Comparison of ENCODE assay signal across 1 cellular context in genomic region chr1:30129001-30129408, GRCh38.
A peak's percentile ranks its signal among the peaks of the same experiment; 100 is the strongest.
TF ChIP-seq lines count a peak whose summit lies in the region.

No MANE protein-coding gene starts in this region.

TF ChIP-seq in K562, 482 proteins besides CTCF, POLR2A, EP300 and RAD21 (continued from another document and continues in another):
- no peak for TF ChIP-seq ZNF551 (CRISPR knock-in tag; IDR thresholded peaks at IDR 0.05)
- TF ChIP-seq ESRRA (IDR thresholded peaks at IDR 0.05; ENCODE audit: borderline replicate concordance, low read depth): 0 out of 2 replicates have a peak, but pooled peaks have one; percentile 20
- TF ChIP-seq MTA2 (IDR thresholded peaks at IDR 0.05; ENCODE audit: low read depth): peak; percentile 94
- TF ChIP-seq ZNF3 (CRISPR knock-in tag; IDR thresholded peaks at IDR 0.05): no peak
- no peak for TF ChIP-seq ATF6 (CRISPR knock-in tag; IDR thresholded peaks at IDR 0.05)
- TF ChIP-seq ZBTB33 (CRISPR knock-in tag; IDR thresholded peaks at IDR 0.05): no peak
- TF ChIP-seq, protein P1, sequence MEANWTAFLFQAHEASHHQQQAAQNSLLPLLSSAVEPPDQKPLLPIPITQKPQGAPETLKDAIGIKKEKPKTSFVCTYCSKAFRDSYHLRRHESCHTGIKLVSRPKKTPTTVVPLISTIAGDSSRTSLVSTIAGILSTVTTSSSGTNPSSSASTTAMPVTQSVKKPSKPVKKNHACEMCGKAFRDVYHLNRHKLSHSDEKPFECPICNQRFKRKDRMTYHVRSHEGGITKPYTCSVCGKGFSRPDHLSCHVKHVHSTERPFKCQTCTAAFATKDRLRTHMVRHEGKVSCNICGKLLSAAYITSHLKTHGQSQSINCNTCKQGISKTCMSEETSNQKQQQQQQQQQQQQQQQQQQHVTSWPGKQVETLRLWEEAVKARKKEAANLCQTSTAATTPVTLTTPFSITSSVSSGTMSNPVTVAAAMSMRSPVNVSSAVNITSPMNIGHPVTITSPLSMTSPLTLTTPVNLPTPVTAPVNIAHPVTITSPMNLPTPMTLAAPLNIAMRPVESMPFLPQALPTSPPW (CRISPR knock-in tag; IDR thresholded peaks at IDR 0.05): peak; percentile 83
- no peak for TF ChIP-seq KAT7 (CRISPR knock-in tag; IDR thresholded peaks at IDR 0.05; ENCODE audit: borderline replicate concordance)
- peak; percentile 72; the same call in 1 of the 2 replicates for TF ChIP-seq ZNF395 (CRISPR knock-in tag; IDR thresholded peaks at IDR 0.05)
- TF ChIP-seq CBX3 (IDR thresholded peaks at IDR 0.05; ENCODE audit: borderline replicate concordance in 1 of 2, low read length in 2 of 2): no peak
- no peak for TF ChIP-seq ZNF589 (CRISPR knock-in tag; IDR thresholded peaks at IDR 0.05; ENCODE audit: low read depth)
- no peak for TF ChIP-seq EZH2 (IDR thresholded peaks at IDR 0.05; ENCODE audit: borderline replicate concordance, low read depth, low read length)
- TF ChIP-seq NCOA6 (IDR thresholded peaks at IDR 0.05): no peak
- TF ChIP-seq BCOR (IDR thresholded peaks at IDR 0.05): peak; percentile 75; the same call in 1 of the 2 replicates
- no peak for TF ChIP-seq RBBP5 (IDR thresholded peaks at IDR 0.05; ENCODE audit: borderline replicate concordance, insufficient read depth, low read length, poor library complexity, severe bottlenecking)
- no peak for TF ChIP-seq HCFC1 (IDR thresholded peaks at IDR 0.05; ENCODE audit: low read depth, low read length)
- TF ChIP-seq ZNF384 (IDR thresholded peaks at IDR 0.05; ENCODE audit: low read depth, low read length): peak; percentile 67; the same call in 1 of the 2 replicates
- TF ChIP-seq ZBTB8A (IDR thresholded peaks at IDR 0.05; ENCODE audit: partially characterized antibody): no peak
- TF ChIP-seq TAF15 (IDR thresholded peaks at IDR 0.05; ENCODE audit: low read depth, low read length): no peak
- no peak for TF ChIP-seq CCAR2 (IDR thresholded peaks at IDR 0.05; ENCODE audit: low read depth, low read length)
- no peak for TF ChIP-seq ELK3 (CRISPR knock-in tag; IDR thresholded peaks at IDR 0.05)
- TF ChIP-seq, protein P2, sequence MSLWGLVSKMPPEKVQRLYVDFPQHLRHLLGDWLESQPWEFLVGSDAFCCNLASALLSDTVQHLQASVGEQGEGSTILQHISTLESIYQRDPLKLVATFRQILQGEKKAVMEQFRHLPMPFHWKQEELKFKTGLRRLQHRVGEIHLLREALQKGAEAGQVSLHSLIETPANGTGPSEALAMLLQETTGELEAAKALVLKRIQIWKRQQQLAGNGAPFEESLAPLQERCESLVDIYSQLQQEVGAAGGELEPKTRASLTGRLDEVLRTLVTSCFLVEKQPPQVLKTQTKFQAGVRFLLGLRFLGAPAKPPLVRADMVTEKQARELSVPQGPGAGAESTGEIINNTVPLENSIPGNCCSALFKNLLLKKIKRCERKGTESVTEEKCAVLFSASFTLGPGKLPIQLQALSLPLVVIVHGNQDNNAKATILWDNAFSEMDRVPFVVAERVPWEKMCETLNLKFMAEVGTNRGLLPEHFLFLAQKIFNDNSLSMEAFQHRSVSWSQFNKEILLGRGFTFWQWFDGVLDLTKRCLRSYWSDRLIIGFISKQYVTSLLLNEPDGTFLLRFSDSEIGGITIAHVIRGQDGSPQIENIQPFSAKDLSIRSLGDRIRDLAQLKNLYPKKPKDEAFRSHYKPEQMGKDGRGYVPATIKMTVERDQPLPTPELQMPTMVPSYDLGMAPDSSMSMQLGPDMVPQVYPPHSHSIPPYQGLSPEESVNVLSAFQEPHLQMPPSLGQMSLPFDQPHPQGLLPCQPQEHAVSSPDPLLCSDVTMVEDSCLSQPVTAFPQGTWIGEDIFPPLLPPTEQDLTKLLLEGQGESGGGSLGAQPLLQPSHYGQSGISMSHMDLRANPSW (CRISPR knock-in tag; IDR thresholded peaks at IDR 0.05): no peak
- TF ChIP-seq BCL6 (CRISPR knock-in tag; IDR thresholded peaks at IDR 0.05): 0 out of 2 replicates have a peak, but pooled peaks have one; percentile 19
- no peak for TF ChIP-seq GABPB2 (CRISPR knock-in tag; conservative IDR thresholded peaks at IDR 0.05)
- no peak for TF ChIP-seq ZNF239 (CRISPR knock-in tag; IDR thresholded peaks at IDR 0.05)
- TF ChIP-seq HMG20A (CRISPR knock-in tag; conservative IDR thresholded peaks at IDR 0.05): no peak
- no peak for TF ChIP-seq ZNF347 (CRISPR knock-in tag; IDR thresholded peaks at IDR 0.05; ENCODE audit: low read depth)
- no peak for TF ChIP-seq NCOA4 (IDR thresholded peaks at IDR 0.05; ENCODE audit: partially characterized antibody)
- TF ChIP-seq ZNF174 (CRISPR knock-in tag; IDR thresholded peaks at IDR 0.05): no peak
- peak; percentile 74; the same call in 1 of the 2 replicates for TF ChIP-seq NFATC3 (IDR thresholded peaks at IDR 0.05)
- TF ChIP-seq TRIM24 (IDR thresholded peaks at IDR 0.05): peak; percentile 76 to 94; a peak in 3 of 4 replicates
- 0 out of 2 replicates have a peak, but pooled peaks have one; percentile 16 for TF ChIP-seq TFAP4 (CRISPR knock-in tag; IDR thresholded peaks at IDR 0.05; ENCODE audit: borderline replicate concordance)
- TF ChIP-seq SNRNP70 (optimal IDR thresholded peaks at IDR 0.05; ENCODE audit: low read depth, low read length): no peak
- TF ChIP-seq ATF1 (CRISPR knock-in tag; IDR thresholded peaks at IDR 0.05): no peak
- no peak for TF ChIP-seq ATF1 (tag; IDR thresholded peaks at IDR 0.05)
- TF ChIP-seq POLR2H (tag; IDR thresholded peaks at IDR 0.05; ENCODE audit: low read depth): no peak
- TF ChIP-seq PHB2 (IDR thresholded peaks at IDR 0.05; ENCODE audit: low read depth): peak; percentile 71; the same call in 1 of the 2 replicates
- TF ChIP-seq ETV6 (IDR thresholded peaks at IDR 0.05; ENCODE audit: borderline replicate concordance in 1 of 2, low read depth in 2 of 2, low read length in 1 of 2): no peak
- no peak for TF ChIP-seq ETV6 (CRISPR knock-in tag; IDR thresholded peaks at IDR 0.05; ENCODE audit: borderline replicate concordance)
- TF ChIP-seq CREB1 (IDR thresholded peaks at IDR 0.05): no peak
- no peak for TF ChIP-seq CREB1 (CRISPR knock-in tag; IDR thresholded peaks at IDR 0.05)
- TF ChIP-seq RBM17 (IDR thresholded peaks at IDR 0.05; ENCODE audit: borderline replicate concordance, low read depth, low read length): no peak
- no peak for TF ChIP-seq HNRNPK (IDR thresholded peaks at IDR 0.05; ENCODE audit: low read depth, low read length, poor library complexity, severe bottlenecking)
- no peak for TF ChIP-seq CHCHD3 (CRISPR knock-in tag; IDR thresholded peaks at IDR 0.05)
- TF ChIP-seq PHF20 (IDR thresholded peaks at IDR 0.05; ENCODE audit: partially characterized antibody): no peak
- no peak for TF ChIP-seq MEF2D (tag; conservative IDR thresholded peaks at IDR 0.05; ENCODE audit: low read depth)
- no peak for TF ChIP-seq SAP30 (IDR thresholded peaks at IDR 0.05; ENCODE audit: borderline replicate concordance, insufficient read depth, low read depth, low read length, poor library complexity, severe bottlenecking)
- no peak for TF ChIP-seq EHMT2 (IDR thresholded peaks at IDR 0.05)
- no peak for TF ChIP-seq ZNF561 (CRISPR knock-in tag; conservative IDR thresholded peaks at IDR 0.05)
- TF ChIP-seq RHOXF2B (CRISPR knock-in tag; conservative IDR thresholded peaks at IDR 0.05): no peak
- TF ChIP-seq HMGN3 (IDR thresholded peaks at IDR 0.05; ENCODE audit: borderline replicate concordance, extremely low read depth, insufficient read length, low read depth, low read length): peak; percentile 77
- TF ChIP-seq RNF2 (IDR thresholded peaks at IDR 0.05): peak; percentile 51; the same call in 1 of the 2 replicates
- TF ChIP-seq HNRNPL (IDR thresholded peaks at IDR 0.05; ENCODE audit: low read depth, low read length): no peak
- TF ChIP-seq HDAC3 (IDR thresholded peaks at IDR 0.05; ENCODE audit: borderline replicate concordance, partially characterized antibody): peak; percentile 82
- no peak for TF ChIP-seq POLR3A (IDR thresholded peaks at IDR 0.05; ENCODE audit: borderline replicate concordance, extremely low read depth, insufficient read depth, insufficient read length)
- no peak for TF ChIP-seq COPS2 (conservative IDR thresholded peaks at IDR 0.05)
- no peak for TF ChIP-seq BACH1 (tag; IDR thresholded peaks at IDR 0.05)
- TF ChIP-seq ARNT (IDR thresholded peaks at IDR 0.05): peak in 1 of 2 experiments; percentile 67; a peak in 2 of 4 replicates
- TF ChIP-seq ZBTB7A (IDR thresholded peaks at IDR 0.05; ENCODE audit: borderline replicate concordance, control insufficient read depth, low read depth, low read length): peak; percentile 63; the same call in 1 of the 2 replicates
- TF ChIP-seq MYNN (IDR thresholded peaks at IDR 0.05): peak; percentile 65; the same call in 1 of the 2 replicates
- no peak for TF ChIP-seq MYNN (CRISPR knock-in tag; IDR thresholded peaks at IDR 0.05)
- TF ChIP-seq, protein P3, sequence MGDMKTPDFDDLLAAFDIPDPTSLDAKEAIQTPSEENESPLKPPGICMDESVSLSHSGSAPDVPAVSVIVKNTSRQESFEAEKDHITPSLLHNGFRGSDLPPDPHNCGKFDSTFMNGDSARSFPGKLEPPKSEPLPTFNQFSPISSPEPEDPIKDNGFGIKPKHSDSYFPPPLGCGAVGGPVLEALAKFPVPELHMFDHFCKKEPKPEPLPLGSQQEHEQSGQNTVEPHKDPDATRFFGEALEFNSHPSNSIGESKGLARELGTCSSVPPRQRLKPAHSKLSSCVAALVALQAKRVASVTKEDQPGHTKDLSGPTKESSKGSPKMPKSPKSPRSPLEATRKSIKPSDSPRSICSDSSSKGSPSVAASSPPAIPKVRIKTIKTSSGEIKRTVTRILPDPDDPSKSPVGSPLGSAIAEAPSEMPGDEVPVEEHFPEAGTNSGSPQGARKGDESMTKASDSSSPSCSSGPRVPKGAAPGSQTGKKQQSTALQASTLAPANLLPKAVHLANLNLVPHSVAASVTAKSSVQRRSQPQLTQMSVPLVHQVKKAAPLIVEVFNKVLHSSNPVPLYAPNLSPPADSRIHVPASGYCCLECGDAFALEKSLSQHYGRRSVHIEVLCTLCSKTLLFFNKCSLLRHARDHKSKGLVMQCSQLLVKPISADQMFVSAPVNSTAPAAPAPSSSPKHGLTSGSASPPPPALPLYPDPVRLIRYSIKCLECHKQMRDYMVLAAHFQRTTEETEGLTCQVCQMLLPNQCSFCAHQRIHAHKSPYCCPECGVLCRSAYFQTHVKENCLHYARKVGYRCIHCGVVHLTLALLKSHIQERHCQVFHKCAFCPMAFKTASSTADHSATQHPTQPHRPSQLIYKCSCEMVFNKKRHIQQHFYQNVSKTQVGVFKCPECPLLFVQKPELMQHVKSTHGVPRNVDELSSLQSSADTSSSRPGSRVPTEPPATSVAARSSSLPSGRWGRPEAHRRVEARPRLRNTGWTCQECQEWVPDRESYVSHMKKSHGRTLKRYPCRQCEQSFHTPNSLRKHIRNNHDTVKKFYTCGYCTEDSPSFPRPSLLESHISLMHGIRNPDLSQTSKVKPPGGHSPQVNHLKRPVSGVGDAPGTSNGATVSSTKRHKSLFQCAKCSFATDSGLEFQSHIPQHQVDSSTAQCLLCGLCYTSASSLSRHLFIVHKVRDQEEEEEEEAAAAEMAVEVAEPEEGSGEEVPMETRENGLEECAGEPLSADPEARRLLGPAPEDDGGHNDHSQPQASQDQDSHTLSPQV (IDR thresholded peaks at IDR 0.05): no peak
